In the genomic region with DNA sequence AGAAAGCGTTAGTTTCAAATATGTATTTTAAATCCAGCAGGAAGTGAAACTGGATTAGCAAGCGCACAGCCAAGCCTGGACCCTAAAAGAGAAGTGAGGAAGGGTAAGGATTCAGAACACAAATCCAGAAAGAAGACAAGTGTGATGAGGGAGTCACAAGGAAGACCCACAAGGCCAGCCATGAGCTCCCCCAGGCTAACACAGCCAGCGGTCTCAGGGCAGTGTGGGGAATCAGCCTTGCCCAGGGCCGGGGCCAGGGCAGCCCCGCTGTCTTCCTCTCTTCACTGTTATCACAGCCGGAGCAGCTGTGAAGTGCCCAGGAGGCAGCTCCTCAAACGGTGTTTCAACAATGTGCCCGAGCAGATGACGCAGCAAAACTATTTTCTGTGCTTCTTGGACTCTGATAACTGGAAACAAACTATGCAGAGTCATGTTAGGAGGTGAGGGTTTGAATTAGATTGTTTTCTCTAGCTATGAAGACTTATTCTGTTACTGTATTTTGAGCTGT, we compare ENCODE assay signal across 12 cellular contexts. TPM values are rescaled to one million over a fixed set of nuclear protein-coding genes. Genes with fewer than 3 reads are reported as not detected.
A peak's percentile ranks its signal among the peaks of the same experiment; 100 is the strongest.
DNase-seq lines count a peak whose midpoint lies in the region; ATAC-seq and TF ChIP-seq lines count a peak whose summit lies in the region.
"Had no signal": no experiment of that assay in that cellular context is flagged by ENCODE, and none has a peak within 500 bp of the region (broad histone marks: within the 10 kb centered on the region; RNA-seq: fewer than 3 reads in every experiment).

No MANE protein-coding gene starts in this region.

- peaks cover 20% of the 10 kb centered on the region for H3K27me3 Mint-ChIP-seq in CD4-positive, CD25-positive, alpha-beta regulatory T cell

- DNase-seq in CD4-positive, CD25-positive, alpha-beta regulatory T cell: no peak
- DNase-seq in NCI-H460 (ENCODE audit: extremely low read depth, low read depth): peak; percentile 49
- DNase-seq in brain microvascular endothelial cell: peak; percentile 58
- DNase-seq in myocyte (ENCODE audit: low read depth): peak; percentile 3
- DNase-seq in colonic mucosa: no peak
- DNase-seq in LoVo (ENCODE audit: low spot score): no peak
- DNase-seq in NCI-H748 treated with DMSO at 0.1 percent for 48 hours (lab: John Stamatoyannopoulos, UW): no peak
- no peak for DNase-seq in posterior vena cava (ENCODE audit: low spot score)
- DNase-seq: NCI-H1417 treated with DMSO at 0.1 percent for 48 hours; stimulated activated naive CD8-positive, alpha-beta T cell treated with anti-CD3 and anti-CD28 coated beads, Interleukin-15, Interleukin-2, amounts not matched to agents 100 U/mL and 50 U/mL, for 24 hours had no signal

- in situ Hi-C loops in brain microvascular endothelial cell (cut with HindIII; ENCODE audit: low pct_ligation_motif_present, low sequenced_read_pairs): no loop called here

- no peak overlapping the region for H3K27ac ChIP-seq in CD4-positive, CD25-positive, alpha-beta regulatory T cell (ENCODE audit: insufficient read depth, low read length, poor library complexity, severe bottlenecking)
- H3K27ac ChIP-seq in brain microvascular endothelial cell (no peak overlapping the region), colonic mucosa (no peak overlapping the region)

- no peak for TF ChIP-seq CTCF in brain microvascular endothelial cell (IDR thresholded peaks at IDR 0.05; ENCODE audit: low read depth, low read length, missing control alignments)
- no peak for TF ChIP-seq CTCF in colonic mucosa (IDR thresholded peaks at IDR 0.05)

- no peaks in the 10 kb centered on the region for H3K27me3 ChIP-seq in CD4-positive, CD25-positive, alpha-beta regulatory T cell (ENCODE audit: control insufficient read depth, insufficient read depth, low read length)
- H3K27me3 ChIP-seq in brain microvascular endothelial cell (replicated peaks): no peaks in the 10 kb centered on the region
- no peaks in the 10 kb centered on the region for H3K27me3 ChIP-seq in colonic mucosa

- ATAC-seq in CD4-positive, CD25-positive, alpha-beta regulatory T cell (ENCODE audit: low read depth in 2 of 2): no peak
- ATAC-seq: stimulated activated naive CD8-positive, alpha-beta T cell treated with anti-CD3 and anti-CD28 coated beads, Interleukin-15, Interleukin-2, amounts not matched to agents 100 U/mL and 50 U/mL, for 24 hours had no signal

- no peak overlapping the region for H3K4me3 Mint-ChIP-seq in CD4-positive, CD25-positive, alpha-beta regulatory T cell

- H3K4me1 ChIP-seq in CD4-positive, CD25-positive, alpha-beta regulatory T cell (ENCODE audit: control insufficient read depth, insufficient read depth, low read length, poor library complexity, severe bottlenecking): peaks cover 45% of the 10 kb centered on the region
- H3K4me1 ChIP-seq in colonic mucosa: no peaks in the 10 kb centered on the region
- H3K4me1 ChIP-seq: adrenal gland had no signal

- intact Hi-C loops in colonic mucosa (cut with DNase I): no loop called here
- intact Hi-C loops in posterior vena cava (cut with DNase I): loop anchor here in 1 of 2 donors (5.0 kb wide), 1 partner anchor 420 kb away; no protein-coding TSS in a partner anchor

- H3K36me3 Mint-ChIP-seq in CD4-positive, CD25-positive, alpha-beta regulatory T cell: no peaks in the 10 kb centered on the region

- H3K9me3 Mint-ChIP-seq in CD4-positive, CD25-positive, alpha-beta regulatory T cell: no peaks in the 10 kb centered on the region

- H3K36me3 ChIP-seq in CD4-positive, CD25-positive, alpha-beta regulatory T cell (ENCODE audit: control insufficient read depth, insufficient read depth, low read length): no peaks in the 10 kb centered on the region
- H3K36me3 ChIP-seq in brain microvascular endothelial cell (replicated peaks) (no peaks in the 10 kb centered on the region), colonic mucosa (no peaks in the 10 kb centered on the region)
- H3K36me3 ChIP-seq: adrenal gland had no signal

- no peak overlapping the region for H3K4me3 ChIP-seq in CD4-positive, CD25-positive, alpha-beta regulatory T cell (ENCODE audit: low read depth, low read length)
- H3K4me3 ChIP-seq in brain microvascular endothelial cell (ENCODE audit: low read depth, low read length): no peak overlapping the region
- H3K4me3 ChIP-seq in colonic mucosa: no peak overlapping the region
- H3K4me3 ChIP-seq: adrenal gland had no signal

- no peaks in the 10 kb centered on the region for H3K9me3 ChIP-seq in CD4-positive, CD25-positive, alpha-beta regulatory T cell (ENCODE audit: control insufficient read depth in 2 of 2, low read length in 2 of 2)
- H3K9me3 ChIP-seq in colonic mucosa: no peaks in the 10 kb centered on the region
- H3K9me3 ChIP-seq: adrenal gland had no signal

- H3K9ac ChIP-seq in colonic mucosa (ENCODE audit: low read depth in 2 of 2, low read length in 2 of 2): no peak overlapping the region

- peaks cover 19 to 87% (median 44%) of the 10 kb centered on the region in 4 donors for H3K4me1 Mint-ChIP-seq in CD4-positive, CD25-positive, alpha-beta regulatory T cell

- H3K27ac Mint-ChIP-seq in CD4-positive, CD25-positive, alpha-beta regulatory T cell: peak overlapping the region; percentile 63 to 87 (median 85)

RNA-seq across cellular contexts. Expression of gene CDC16, which starts 12.2 kb away (rescaled TPM):
- total RNA-seq in CD4-positive, CD25-positive, alpha-beta regulatory T cell: 56.8 TPM
- 10 to 100 TPM; 16.1 to 27.8 (median 20.6) TPM for polyA plus RNA-seq in CD4-positive, CD25-positive, alpha-beta regulatory T cell
- 25.3 and 29.6 TPM in 2 replicates for total RNA-seq in NCI-H460 (2014; rRNA removed; shearing (Covaris generic))
- 59.6 and 74.5 TPM in 2 replicates for polyA plus RNA-seq in NCI-H460 (2014; cell fraction: nucleus; rRNA removed)
- total RNA-seq in myocyte (30.4 and 35.4 TPM in 2 replicates), colonic mucosa (10 to 100 TPM; 35.7 to 47.9 TPM), posterior vena cava (10 to 100 TPM; 46.8 TPM)
- 52.0 TPM for polyA plus RNA-seq in myocyte (2012)

RNA-seq across cellular contexts. Expression of gene CFAP97D2, which starts 43.5 kb away (rescaled TPM):
- not detected for total RNA-seq in CD4-positive, CD25-positive, alpha-beta regulatory T cell
- polyA plus RNA-seq in CD4-positive, CD25-positive, alpha-beta regulatory T cell: under 1 TPM in 2 of 4 donors, not detected in 2; 0.22 to 0.86 TPM
- not detected in 2 replicates for total RNA-seq in NCI-H460 (2014; rRNA removed; shearing (Covaris generic))
- polyA plus RNA-seq in NCI-H460 (2014; cell fraction: nucleus; rRNA removed): not detected in 2 replicates
- total RNA-seq in myocyte (not detected in 2 replicates), colonic mucosa (not detected), posterior vena cava (not detected)
- not detected for polyA plus RNA-seq in myocyte (2012)
- total RNA-seq: adrenal gland; T-helper 2 cell treated with Interferon-gamma antibody and Interleukin-4, amounts not matched to agents 100 ng/mL and 5 ng/mL, for 36 hours had no signal
- polyA plus RNA-seq: adrenal gland had no signal

RNA-seq across cellular contexts. Expression of gene UPF3A, which starts 58.9 kb away (rescaled TPM):
- 50.0 TPM for total RNA-seq in CD4-positive, CD25-positive, alpha-beta regulatory T cell
- 10 to 100 TPM; 14.5 to 30.7 (median 16.4) TPM for polyA plus RNA-seq in CD4-positive, CD25-positive, alpha-beta regulatory T cell
- total RNA-seq in NCI-H460 (2014; rRNA removed; shearing (Covaris generic)): 22.2 and 27.2 TPM in 2 replicates
- 58.2 and 77.0 TPM in 2 replicates for polyA plus RNA-seq in NCI-H460 (2014; cell fraction: nucleus; rRNA removed)
- total RNA-seq in myocyte (49.2 and 56.0 TPM in 2 replicates), colonic mucosa (10 to 100 TPM; 22.1 to 29.7 TPM), posterior vena cava (10 to 100 TPM; 35.2 to 36.7 TPM)
- polyA plus RNA-seq in myocyte (2012): 43.9 TPM

Comparison
In these comparisons a context has a peak if more than half of its experiments do, and no peak if none do; other contexts are left out.
1. DNase-seq: peak in NCI-H460 (single experiment), brain microvascular endothelial cell (single experiment) and myocyte (single experiment); none in CD4-positive, CD25-positive, alpha-beta regulatory T cell (0 of 3), colonic mucosa (single experiment), LoVo (single experiment), NCI-H748 treated with DMSO at 0.1 percent for 48 hours (single experiment) and posterior vena cava (single experiment).